26 cellular contexts compared by ENCODE assay signal in the genomic region with DNA sequence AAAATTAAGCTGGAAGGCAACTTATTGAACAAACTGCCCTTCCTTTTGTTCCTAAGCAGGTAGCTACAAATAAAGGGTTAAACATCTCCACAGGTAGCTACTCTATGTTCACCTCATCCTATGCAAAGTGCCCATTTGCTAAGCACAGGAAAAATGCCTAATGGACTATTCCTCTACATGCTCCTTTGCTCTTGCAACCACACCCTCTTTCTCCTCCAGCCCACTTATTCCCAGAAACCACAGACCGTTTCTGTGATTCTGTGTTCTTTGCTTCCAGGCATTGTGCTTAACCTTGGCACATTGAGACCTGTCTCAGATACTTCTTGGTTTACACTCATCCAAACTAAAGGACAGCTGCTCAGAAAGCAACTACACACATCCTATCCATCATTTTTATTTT.
"Had no signal": no experiment of that assay in that cellular context is flagged by ENCODE, and none has a peak within 500 bp of the region (broad histone marks: within the 10 kb centered on the region; RNA-seq: fewer than 3 reads in every experiment).

No MANE protein-coding gene starts in this region.

- H3K4me3 Mint-ChIP-seq: activated CD8-positive, alpha-beta T cell treated with anti-CD3 and anti-CD28 coated beads, Interleukin-2, amount 10 ng/mL, durations not matched to agents 7 days and 5 days; activated naive CD8-positive, alpha-beta T cell treated with anti-CD3 and anti-CD28 coated beads, Interleukin-2, amount 50 U/mL, for 24 hours; activated T-helper 1 cell treated with anti-CD3 and anti-CD28 coated beads, Interleukin-12 subunit alpha, Interleukin-12 subunit beta, Interleukin-2, Interleukin-4 antibody, amounts not matched to agents 30 ng/mL and 10 ng/mL and 1 ng/mL, durations not matched to agents 14 hours and 24 hours and 36 hours; endodermal cell; naive thymus-derived CD4-positive, alpha-beta T cell; neural crest cell; stimulated activated memory B cell treated with anti-CD40 and anti-IgM and Interleukin-4, amounts not matched to agents 10 μg/mL and 1 μg/mL and 100 μg/mL, for 72 hours had no signal

- H3K36me3 ChIP-seq: esophagus squamous epithelium, heart right ventricle, lower lobe of right lung, right lobe of liver, vagina had no signal

- H3K4me1 Mint-ChIP-seq: activated naive CD8-positive, alpha-beta T cell treated with anti-CD3 and anti-CD28 coated beads, Interleukin-2, amount 50 U/mL, for 24 hours; endodermal cell; neural crest cell; stimulated activated memory B cell treated with anti-CD40 and anti-IgM and Interleukin-4, amounts not matched to agents 10 μg/mL and 1 μg/mL and 100 μg/mL, for 72 hours had no signal

- H3K27ac ChIP-seq: coronary artery, esophagus squamous epithelium, heart right ventricle, lower lobe of right lung, right lobe of liver, testis, vagina, VCaP had no signal

- H3K4me1 ChIP-seq: esophagus squamous epithelium, heart right ventricle, lower lobe of right lung, right lobe of liver, testis, vagina had no signal

- FAIRE-seq: keratinocyte, small intestine had no signal

- ATAC-seq: activated CD4-positive, CD25-positive, alpha-beta regulatory T cell treated with anti-CD3 and anti-CD28 coated beads, Interleukin-2, amount 50 U/mL, for 24 hours; activated CD8-positive, alpha-beta T cell treated with anti-CD3 and anti-CD28 coated beads, Interleukin-2, amount 10 ng/mL, durations not matched to agents 7 days and 5 days; activated naive CD8-positive, alpha-beta T cell treated with anti-CD3 and anti-CD28 coated beads, Interleukin-2, amount 50 U/mL, for 24 hours; heart right ventricle; left colon; lower lobe of right lung; naive thymus-derived CD4-positive, alpha-beta T cell; right lobe of liver; stimulated activated memory B cell treated with anti-CD40 and anti-IgM and Interleukin-4, amounts not matched to agents 10 μg/mL and 1 μg/mL and 100 μg/mL, for 72 hours had no signal

- H3K9me3 ChIP-seq: heart right ventricle, lower lobe of right lung, right lobe of liver, testis, vagina had no signal

- H3K27ac Mint-ChIP-seq: activated CD8-positive, alpha-beta T cell treated with anti-CD3 and anti-CD28 coated beads, Interleukin-2, amount 10 ng/mL, durations not matched to agents 7 days and 5 days; activated naive CD8-positive, alpha-beta T cell treated with anti-CD3 and anti-CD28 coated beads, Interleukin-2, amount 50 U/mL, for 24 hours; activated T-helper 1 cell treated with anti-CD3 and anti-CD28 coated beads, Interleukin-12 subunit alpha, Interleukin-12 subunit beta, Interleukin-2, Interleukin-4 antibody, amounts not matched to agents 30 ng/mL and 10 ng/mL and 1 ng/mL, durations not matched to agents 14 hours and 24 hours and 36 hours; endodermal cell; naive thymus-derived CD4-positive, alpha-beta T cell; stimulated activated memory B cell treated with anti-CD40 and anti-IgM and Interleukin-4, amounts not matched to agents 10 μg/mL and 1 μg/mL and 100 μg/mL, for 72 hours had no signal

- H3K27me3 ChIP-seq: esophagus squamous epithelium, heart right ventricle, right lobe of liver, testis, vagina had no signal

- H3K27me3 Mint-ChIP-seq: activated naive CD8-positive, alpha-beta T cell treated with anti-CD3 and anti-CD28 coated beads, Interleukin-2, amount 50 U/mL, for 24 hours; naive thymus-derived CD4-positive, alpha-beta T cell; stimulated activated memory B cell treated with anti-CD40 and anti-IgM and Interleukin-4, amounts not matched to agents 10 μg/mL and 1 μg/mL and 100 μg/mL, for 72 hours had no signal

- H3K36me3 Mint-ChIP-seq: naive thymus-derived CD4-positive, alpha-beta T cell; stimulated activated memory B cell treated with anti-CD40 and anti-IgM and Interleukin-4, amounts not matched to agents 10 μg/mL and 1 μg/mL and 100 μg/mL, for 72 hours had no signal

- DNase-seq: activated CD4-positive, alpha-beta T cell treated with anti-CD3 and anti-CD28 coated beads, Interleukin-2, amount 50 U/mL, for 1 hour; activated CD8-positive, alpha-beta T cell treated with anti-CD3 and anti-CD28 coated beads, Interleukin-2, amount 10 ng/mL, durations not matched to agents 7 days and 5 days; activated gamma-delta T cell; activated naive CD4-positive, alpha-beta T cell treated with anti-CD3 and anti-CD28 coated beads, Interleukin-2, amount 50 U/mL, for 16 hours; activated naive CD8-positive, alpha-beta T cell treated with anti-CD3 and anti-CD28 coated beads, Interleukin-2, amount 50 U/mL, for 24 hours; cerebellar nuclear complex; endodermal cell; esophagus squamous epithelium; heart right ventricle; left colon; lower lobe of right lung; naive thymus-derived CD4-positive, alpha-beta T cell; occipital lobe; right lobe of liver; small intestine; stimulated activated CD4-positive, alpha-beta T cell treated with anti-CD3 and anti-CD28 coated beads, Interleukin-2, amount 100 ng/mL, for 24 hours; testis; trophoblast cell had no signal

- H3K4me3 ChIP-seq: coronary artery, esophagus squamous epithelium, heart right ventricle, lower lobe of right lung, right lobe of liver, testis, vagina had no signal

- H3K9me3 Mint-ChIP-seq: endodermal cell, neural crest cell had no signal
